Comparison of ENCODE assay signal across 11 cellular contexts in genomic region chr14:105483300-105484068, GRCh38. TPM values are rescaled to one million over a fixed set of nuclear protein-coding genes. Genes with fewer than 3 reads are reported as not detected.
DNase-seq lines count a peak whose midpoint lies in the region; ATAC-seq and TF ChIP-seq lines count a peak whose summit lies in the region.
"Had no signal": no experiment of that assay in that cellular context is flagged by ENCODE, and none has a peak within 500 bp of the region (broad histone marks: within the 10 kb centered on the region; RNA-seq: fewer than 3 reads in every experiment).

No MANE protein-coding gene starts in this region.

- H3K27me3 ChIP-seq in cardiac muscle cell, result peaks cover 10% of the 10 kb centered on the region
- peaks cover 31% of the 10 kb centered on the region for H3K27me3 ChIP-seq in colonic mucosa
- peaks cover 0 to 25% of the 10 kb centered on the region in 2 donors for H3K27me3 ChIP-seq in muscle layer of colon (ENCODE audit: control insufficient read depth in 1 of 2, insufficient read depth in 2 of 2, low read length in 2 of 2)

- no peak for ATAC-seq in GM21515 (IDR thresholded peaks at IDR 0.05; ENCODE audit: unreplicated experiment)
- ATAC-seq: GM12878 had no signal

- no peaks in the 10 kb centered on the region for H3K9me3 ChIP-seq in cardiac muscle cell (ENCODE audit: low read depth)
- no peaks in the 10 kb centered on the region for H3K9me3 ChIP-seq in colonic mucosa
- no peaks in the 10 kb centered on the region for H3K9me3 ChIP-seq in muscle layer of colon (ENCODE audit: low read length)

- H3K36me3 ChIP-seq in cardiac muscle cell, result peaks cover 8% of the 10 kb centered on the region
- H3K36me3 ChIP-seq in colonic mucosa, result no peaks in the 10 kb centered on the region
- no peaks in the 10 kb centered on the region for H3K36me3 ChIP-seq in muscle layer of colon (ENCODE audit: insufficient read depth, low read length)

- DNase-seq in cardiac muscle cell (ENCODE audit: low read depth in 1 of 2, low spot score in 1 of 2) (no peak), cardiac septum (ENCODE audit: low spot score) (no peak), colonic mucosa (peak; percentile 60), ureter (ENCODE audit: low spot score) (peak; percentile 73), NCI-H226 (no peak), T-helper 9 cell (no peak)
- DNase-seq: foreskin fibroblast, nephron progenitor cell had no signal

- peaks cover 61% of the 10 kb centered on the region for H3K4me1 ChIP-seq in cardiac muscle cell (ENCODE audit: low read depth)
- peaks cover 30% of the 10 kb centered on the region for H3K4me1 ChIP-seq in colonic mucosa
- H3K4me1 ChIP-seq in muscle layer of colon (ENCODE audit: insufficient read depth, low read length), result peaks cover 42% of the 10 kb centered on the region

- intact Hi-C loops in cardiac septum (cut with DNase I), result no loop called here
- intact Hi-C loops in colonic mucosa (cut with DNase I), result no loop called here

- H3K27ac ChIP-seq in cardiac muscle cell (peak overlapping the region; percentile 63), colonic mucosa (no peak overlapping the region), muscle layer of colon (ENCODE audit: low read depth, low read length) (peak overlapping the region; percentile 50)

- peak overlapping the region; percentile 69 to 79 for H3K9ac ChIP-seq in colonic mucosa (ENCODE audit: low read depth in 2 of 2, low read length in 2 of 2)
- no peak overlapping the region for H3K9ac ChIP-seq in muscle layer of colon (ENCODE audit: low read length)

- H3K4me3 ChIP-seq in cardiac muscle cell (no peak overlapping the region), colonic mucosa (no peak overlapping the region), muscle layer of colon (ENCODE audit: low read depth in 1 of 2, low read length in 2 of 2) (no peak overlapping the region)
- H3K4me3 ChIP-seq: GM12878 had no signal

- TF ChIP-seq CTCF in cardiac muscle cell (IDR thresholded peaks at IDR 0.05; ENCODE audit: low read depth, low read length) (no peak), colonic mucosa (IDR thresholded peaks at IDR 0.05) (no peak)

RNA-seq across cellular contexts. Expression of gene CRIP1, which starts 3.2 kb away (rescaled TPM):
- total RNA-seq in cardiac muscle cell, result 46.9 and 51.1 TPM in 2 replicates
- polyA plus RNA-seq in cardiac muscle cell, result 196 and 203 TPM in 2 replicates
- total RNA-seq in cardiac septum, result 68.2 TPM
- 100 to 1,000 TPM in 1 of 2 donors, 10 to 100 TPM in 1; 97.1 to 220 TPM for total RNA-seq in colonic mucosa
- total RNA-seq in ureter, result 127 TPM

RNA-seq across cellular contexts. Expression of gene TEDC1, which starts 7.6 kb away (rescaled TPM):
- total RNA-seq in cardiac muscle cell, result 32.0 and 33.0 TPM in 2 replicates
- 27.4 and 27.6 TPM in 2 replicates for polyA plus RNA-seq in cardiac muscle cell
- total RNA-seq in cardiac septum, result 3.8 TPM
- total RNA-seq in colonic mucosa, result 10 to 100 TPM; 15.0 to 55.7 TPM
- total RNA-seq in ureter, result 9.7 TPM

RNA-seq across cellular contexts. Expression of gene CRIP2, which starts 8.9 kb away (rescaled TPM):
- total RNA-seq in cardiac muscle cell (804 and 1,173 TPM in 2 replicates), cardiac septum (918 TPM), colonic mucosa (10 to 100 TPM; 11.3 to 20.3 TPM), ureter (186 TPM)
- polyA plus RNA-seq in cardiac muscle cell, result 1,364 and 1,845 TPM in 2 replicates

RNA-seq across cellular contexts. Expression of gene TMEM121, which starts 42.9 kb away (rescaled TPM):
- total RNA-seq in cardiac muscle cell (6.8 and 8.8 TPM in 2 replicates), cardiac septum (1.3 TPM), colonic mucosa (under 1 TPM; 0.82 TPM), ureter (1.1 TPM)
- polyA plus RNA-seq in cardiac muscle cell, result 4.4 and 6.4 TPM in 2 replicates

Comparison
In these comparisons a context has a peak if more than half of its experiments do, and no peak if none do; other contexts are left out.
1. DNase-seq: peak in colonic mucosa (single experiment) and ureter (single experiment); none in cardiac muscle cell (0 of 2), cardiac septum (single experiment), NCI-H226 (single experiment) and T-helper 9 cell (single experiment).